In genomic region chr7:112132123-112132694, GRCh38 we compare ENCODE assay signal across 17 cellular contexts.
DNase-seq lines count a peak whose midpoint lies in the region; ATAC-seq, FAIRE-seq and TF ChIP-seq lines count a peak whose summit lies in the region.
"Had no signal": no experiment of that assay in that cellular context is flagged by ENCODE, and none has a peak within 500 bp of the region (broad histone marks: within the 10 kb centered on the region; RNA-seq: fewer than 3 reads in every experiment).

No MANE protein-coding gene starts in this region.

- peaks cover 0 to 31% of the 10 kb centered on the region in 2 experiments; a peak in 2 of 4 replicates for H3K79me2 ChIP-seq in H1 (ENCODE audit: control insufficient read depth in 1 of 2, insufficient read depth in 2 of 2, low read length in 2 of 2)

- no peak overlapping the region for H3K27ac ChIP-seq in H1 (ENCODE audit: low read depth, low read length)
- H3K27ac ChIP-seq in upper lobe of left lung, result peak overlapping the region in 3 of 4 donors; percentile 12 to 71 (median 31)
- H3K27ac ChIP-seq: prostate gland had no signal

- ATAC-seq in upper lobe of left lung (ENCODE audit: low FRiP score in 2 of 2) (no peak), GM19397 (IDR thresholded peaks at IDR 0.05; ENCODE audit: unreplicated experiment) (no peak)
- ATAC-seq: upper lobe of right lung had no signal

- H3K23ac ChIP-seq in H1 (ENCODE audit: insufficient read length), result no peak overlapping the region

- H3K4me1 ChIP-seq in H1 (replicated peaks in 1 of 4; ENCODE audit: control insufficient read depth in 3 of 4, insufficient read depth in 4 of 4, low read length in 3 of 4), result peaks cover 0 to 17% (median 8%) of the 10 kb centered on the region in 4 experiments; a peak in 4 of 7 replicates
- H3K4me1 ChIP-seq in upper lobe of left lung, result peaks cover 25 to 71% (median 44%) of the 10 kb centered on the region in 4 donors

- H2BK15ac ChIP-seq in H1 (ENCODE audit: low read length), result no peak overlapping the region

- H2AK5ac ChIP-seq in H1 (ENCODE audit: low read depth, low read length), result no peak overlapping the region

- TF ChIP-seq CTCF in H1 (IDR thresholded peaks at IDR 0.05; ENCODE audit: control extremely low read depth in 1 of 3, insufficient read depth in 1 of 3, low read depth in 1 of 3, low read length in 3 of 3), result no peak
- no peak for TF ChIP-seq CTCF in upper lobe of left lung (IDR thresholded peaks at IDR 0.05)

- no peak overlapping the region for H2BK120ac ChIP-seq in H1 (replicated peaks; ENCODE audit: low read depth, low read length)

- H3K9me3 ChIP-seq in H1 (ENCODE audit: insufficient read depth in 2 of 2, low read depth in 1 of 2, low read length in 1 of 2), result 0 out of 4 replicates have a peak, but pooled peaks cover 0 to 4% of the 10 kb centered on the region in 2 experiments
- H3K9me3 ChIP-seq in upper lobe of left lung, result no peaks in the 10 kb centered on the region
- H3K9me3 ChIP-seq: prostate gland, upper lobe of right lung had no signal

- H3K4me3 ChIP-seq in H1 (ENCODE audit: extremely low read depth in 1 of 4, insufficient read depth in 2 of 4, low read depth in 3 of 4, low read length in 4 of 4) (no peak overlapping the region), upper lobe of left lung (no peak overlapping the region)
- H3K4me3 ChIP-seq: prostate gland, upper lobe of right lung had no signal

- 80% methylated on average over 3 of the region's 3 CpGs; no CpG with 5 or more reads in 1 of the 2 experiments for WGBS in H1 (ENCODE audit: extremely low coverage in 1 of 2, insufficient coverage in 1 of 2, insufficient read length in 1 of 2, insufficient replicate concordance in 2 of 2, low coverage in 1 of 2, low lambda C conversion rate in 2 of 2, missing lambda C conversion rate in 1 of 2), 2 experiments
- WGBS in upper lobe of left lung, 2 donors, result 49 to 56% methylated on average over 3 of the region's 3 CpGs

- H3K23me2 ChIP-seq in H1 (ENCODE audit: low read depth, low read length), result no peaks in the 10 kb centered on the region

- no peak overlapping the region for H2BK5ac ChIP-seq in H1 (ENCODE audit: low read depth, low read length)

- H4K20me1 ChIP-seq in H1 (replicated peaks in 1 of 2; ENCODE audit: control insufficient read depth in 1 of 2, insufficient read depth in 2 of 2, low read length in 2 of 2), result no peaks in the 10 kb centered on the region

- no peak overlapping the region for H2AFZ ChIP-seq in H1 (ENCODE audit: low read length)

- H3K56ac ChIP-seq in H1 (replicated peaks; ENCODE audit: insufficient read length, low read depth, low read length), result no peak overlapping the region

- H4K91ac ChIP-seq in H1 (replicated peaks; ENCODE audit: insufficient read length, low read length), result no peak overlapping the region

- H3K36me3 ChIP-seq in H1 (ENCODE audit: control insufficient read depth in 2 of 4, insufficient read depth in 4 of 4, low read length in 3 of 4) (no peaks in the 10 kb centered on the region), upper lobe of left lung (no peaks in the 10 kb centered on the region)
- H3K36me3 ChIP-seq: prostate gland, upper lobe of right lung had no signal

- FAIRE-seq in H1 (lab: Jason Lieb, UNC), result no peak
- FAIRE-seq: GM12892, islet of Langerhans had no signal

- TF ChIP-seq POLR2A in H1 (IDR thresholded peaks at IDR 0.05; ENCODE audit: control extremely low read depth in 1 of 2, low read depth in 2 of 2, low read length in 2 of 2), result no peak
- TF ChIP-seq POLR2A in upper lobe of left lung (IDR thresholded peaks at IDR 0.05), result no peak

- no peak for TF ChIP-seq EP300 in H1 (IDR thresholded peaks at IDR 0.05; ENCODE audit: borderline replicate concordance in 1 of 2, low read depth in 2 of 2, low read length in 2 of 2)
- peak in 1 of 4 donors; percentile 7 for TF ChIP-seq EP300 in upper lobe of left lung (IDR thresholded peaks at IDR 0.05)

- no peak overlapping the region for H3K4me2 ChIP-seq in H1 (ENCODE audit: insufficient read depth in 1 of 2, low read depth in 2 of 2, low read length in 2 of 2)

- no peak overlapping the region for H3K4ac ChIP-seq in H1 (replicated peaks; ENCODE audit: insufficient read length, low read depth, low read length)

- CTCF ChIA-PET in H1 (lab: Charles Lee; ENCODE audit: partially characterized antibody), result interaction anchor here (0.6 to 1.4 kb wide), 3 partner anchors 18 to 134 kb away, joined by 3 read pairs; no protein-coding TSS in a partner anchor

- H3K18ac ChIP-seq in H1 (ENCODE audit: extremely low read depth, low read length), result no peak overlapping the region

- no peak for TF ChIP-seq RAD21 in H1 (IDR thresholded peaks at IDR 0.05 in 1 of 2, conservative IDR thresholded peaks at IDR 0.05 in 1 of 2; ENCODE audit: low read depth in 2 of 2, low read length in 2 of 2)

- H2BK20ac ChIP-seq in H1 (ENCODE audit: low read length), result peak overlapping the region; percentile 50; the same call in 1 of the 2 replicates

- no peak overlapping the region for H3K14ac ChIP-seq in H1 (ENCODE audit: insufficient read length)

- no peak overlapping the region for H4K8ac ChIP-seq in H1 (ENCODE audit: extremely low read depth, insufficient read depth, low read length)

- DNase-seq in NCI-H146 (lab: John Stamatoyannopoulos, UW) (peak; percentile 39), NCI-H146 treated with DMSO at 0.1 percent for 48 hours (lab: John Stamatoyannopoulos, UW; ENCODE audit: unreplicated experiment) (no peak), H1 (ENCODE audit: low read depth in 1 of 2, low spot score in 2 of 2) (no peak), myocyte (ENCODE audit: low read depth) (peak; percentile 16), upper lobe of left lung (no peak), NOMO-1 (lab: John Stamatoyannopoulos, UW; ENCODE audit: unreplicated experiment in 2 of 2) (no peak), SIG-M5 (lab: John Stamatoyannopoulos, UW) (no peak)
- DNase-seq: 8988T; CD4-positive, alpha-beta T cell; effector memory CD4-positive, alpha-beta T cell; foreskin melanocyte; NCI-H1105 treated with DMSO at 0.1 percent for 48 hours; upper lobe of right lung had no signal

- no peaks in the 10 kb centered on the region for H3K27me3 ChIP-seq in H1 (replicated peaks in 1 of 4; ENCODE audit: control insufficient read depth in 3 of 4, extremely low read depth in 1 of 4, insufficient read depth in 3 of 4, low read length in 3 of 4)
- H3K27me3 ChIP-seq in upper lobe of left lung, result no peaks in the 10 kb centered on the region
- H3K27me3 ChIP-seq: upper lobe of right lung had no signal

- H2BK12ac ChIP-seq in H1 (ENCODE audit: low read depth, low read length), result no peak overlapping the region

- peaks cover 2% of the 10 kb centered on the region; the same call in 1 of the 2 replicates for H3K79me1 ChIP-seq in H1 (ENCODE audit: low read depth, low read length)

- no peak overlapping the region for H4K5ac ChIP-seq in H1 (ENCODE audit: insufficient read length, low read depth, low read length)

- H3K9ac ChIP-seq in H1 (replicated peaks in 1 of 4; ENCODE audit: extremely low read depth in 1 of 4, low read depth in 3 of 4, low read length in 3 of 4), result no peak overlapping the region

- POLR2A ChIA-PET in H1 (lab: Charles Lee; ENCODE audit: partially characterized antibody), result interaction anchor here (1.0 kb wide), 1 partner anchor 14 kb away, joined by 3 read pairs; no protein-coding TSS in a partner anchor

TF ChIP-seq in H1, 55 proteins besides CTCF, POLR2A, EP300 and RAD21:
- TF ChIP-seq ZNF274 (IDR thresholded peaks at IDR 0.05; ENCODE audit: borderline replicate concordance, extremely low read depth, low read length) (no peak), ATF2 (IDR thresholded peaks at IDR 0.05; ENCODE audit: low read length) (no peak)

Comparison
In these comparisons a context has a peak if more than half of its experiments do, and no peak if none do; other contexts are left out.
1. DNase-seq: peak in NCI-H146 (single experiment) and myocyte (single experiment); none in NCI-H146 treated with DMSO at 0.1 percent for 48 hours (single experiment), H1 (0 of 2), upper lobe of left lung (0 of 2), NOMO-1 (0 of 2) and SIG-M5 (single experiment).